Comparison of ENCODE assay signal across 8 cellular contexts in the genomic region with DNA sequence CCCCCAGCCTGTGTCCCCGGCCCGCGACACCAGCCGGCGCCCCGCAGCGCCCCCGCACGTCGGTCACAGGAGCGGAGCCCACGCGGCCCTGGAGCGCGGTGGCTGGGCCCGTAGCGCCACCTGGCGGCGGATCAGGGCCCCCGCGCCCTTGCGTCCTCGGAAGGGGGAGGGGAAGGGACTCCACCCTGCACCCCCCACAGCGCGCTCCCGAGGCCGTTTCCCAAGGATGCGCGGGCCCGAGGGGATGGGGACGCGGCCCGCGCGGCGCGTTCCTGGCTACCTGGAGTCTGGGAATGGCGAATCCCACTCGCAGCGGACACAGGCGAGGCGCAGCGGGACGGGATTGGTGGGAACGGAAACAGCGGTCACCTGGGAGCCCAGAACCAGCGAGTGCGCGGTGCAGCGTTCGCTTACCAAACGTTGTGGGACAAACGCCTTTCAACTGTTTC. TPM values are rescaled to one million over a fixed set of nuclear protein-coding genes. Genes with fewer than 3 reads are reported as not detected.
DNase-seq lines count a peak whose midpoint lies in the region; FAIRE-seq and TF ChIP-seq lines count a peak whose summit lies in the region.

No MANE protein-coding gene starts in this region.

- peak overlapping the region; percentile 60 for H3K4me3 ChIP-seq in WERI-Rb-1 (ENCODE audit: low read depth, low read length)
- H3K4me3 ChIP-seq in bronchial epithelial cell (ENCODE audit: low read depth, low read length) = peak overlapping the region; percentile 55

- H3K9me3 Mint-ChIP-seq in HFFc6 = no peaks in the 10 kb centered on the region

- H3K4me3 Mint-ChIP-seq in HFFc6 = no peak overlapping the region

- H3K4me1 Mint-ChIP-seq in HFFc6 (ENCODE audit: low read depth) = peaks cover 10% of the 10 kb centered on the region

- no peak overlapping the region for H3K27ac ChIP-seq in WERI-Rb-1

- H3K27me3 Mint-ChIP-seq in HFFc6 (ENCODE audit: insufficient read depth) = peaks cover 12% of the 10 kb centered on the region

- no peaks in the 10 kb centered on the region for H3K9me3 ChIP-seq in WERI-Rb-1 (ENCODE audit: severe bottlenecking)

- H3K36me3 Mint-ChIP-seq in HFFc6 (ENCODE audit: low read depth) = no peaks in the 10 kb centered on the region

- H3K27me3 ChIP-seq in WERI-Rb-1 (ENCODE audit: insufficient read depth, low read depth, severe bottlenecking) (no peaks in the 10 kb centered on the region), bronchial epithelial cell (ENCODE audit: control insufficient read depth, insufficient read depth, low read length) (peaks cover 2% of the 10 kb centered on the region)

- no peak for FAIRE-seq in bronchial epithelial cell (lab: Jason Lieb, UNC)

- TF ChIP-seq CTCF in GM12874 (IDR thresholded peaks at IDR 0.05; ENCODE audit: insufficient read depth, low read depth, low read length) = peak; percentile 96
- TF ChIP-seq CTCF in HFFc6 (IDR thresholded peaks at IDR 0.05) = peak; percentile 86
- peak; percentile 96 for TF ChIP-seq CTCF in WERI-Rb-1 (IDR thresholded peaks at IDR 0.05; ENCODE audit: low read depth, low read length)
- peak; percentile 94 for TF ChIP-seq CTCF in bronchial epithelial cell (IDR thresholded peaks at IDR 0.05; ENCODE audit: insufficient read depth, low read length, severe bottlenecking)

- no peaks in the 10 kb centered on the region for H3K36me3 ChIP-seq in WERI-Rb-1
- H3K36me3 ChIP-seq in bronchial epithelial cell (ENCODE audit: control insufficient read depth, insufficient read depth, low read length) = no peaks in the 10 kb centered on the region

- DNase-seq in HFFc6 (no peak), NAMALWA (ENCODE audit: low spot score) (peak; percentile 66), WERI-Rb-1 (peak; percentile 87), bronchial epithelial cell (ENCODE audit: low read depth) (peak; percentile 32), islet precursor cell (peak; percentile 89), RKO (ENCODE audit: low spot score) (no peak)
- DNase-seq in stimulated activated CD4-positive, alpha-beta T cell treated with anti-CD3 and anti-CD28 coated beads, Interleukin-15, amount 100 ng/mL, for 24 hours = peak; percentile 81

- H3K27ac Mint-ChIP-seq in HFFc6 = no peak overlapping the region

RNA-seq across cellular contexts. Expression of a gene that starts 23.8 kb away (rescaled TPM):
- total RNA-seq in HFFc6 (2021; fragmentation: NEBNext Ultra II Directional; extraction: Animal tissue kit (Norgen Biotek cat#: 25700)) = 10 to 100 TPM; 38.2 to 77.0 (median 70.0) TPM
- total RNA-seq in bronchial epithelial cell = 0.26 and 0.64 TPM in 2 replicates

Comparison
In these comparisons a context has a peak if more than half of its experiments do, and no peak if none do; other contexts are left out.
1. DNase-seq: peak in NAMALWA (single experiment), WERI-Rb-1 (single experiment), bronchial epithelial cell (single experiment), islet precursor cell (single experiment) and stimulated activated CD4-positive, alpha-beta T cell treated with anti-CD3 and anti-CD28 coated beads, Interleukin-15, amount 100 ng/mL, for 24 hours (single experiment); none in HFFc6 (single experiment) and RKO (single experiment).
2. RNA of a gene that starts 23.8 kb away (total RNA-seq): 38.2 to 77.0 TPM in HFFc6; 0.26 to 0.64 TPM in bronchial epithelial cell; every median in the first group is over 10 times any median in the second.
3. Peak in every context shown above with its lines, with median percentiles within 50 percentile points of each other: CTCF ChIP-seq.